Comparison of ENCODE assay signal across 21 cellular contexts in the genomic region with DNA sequence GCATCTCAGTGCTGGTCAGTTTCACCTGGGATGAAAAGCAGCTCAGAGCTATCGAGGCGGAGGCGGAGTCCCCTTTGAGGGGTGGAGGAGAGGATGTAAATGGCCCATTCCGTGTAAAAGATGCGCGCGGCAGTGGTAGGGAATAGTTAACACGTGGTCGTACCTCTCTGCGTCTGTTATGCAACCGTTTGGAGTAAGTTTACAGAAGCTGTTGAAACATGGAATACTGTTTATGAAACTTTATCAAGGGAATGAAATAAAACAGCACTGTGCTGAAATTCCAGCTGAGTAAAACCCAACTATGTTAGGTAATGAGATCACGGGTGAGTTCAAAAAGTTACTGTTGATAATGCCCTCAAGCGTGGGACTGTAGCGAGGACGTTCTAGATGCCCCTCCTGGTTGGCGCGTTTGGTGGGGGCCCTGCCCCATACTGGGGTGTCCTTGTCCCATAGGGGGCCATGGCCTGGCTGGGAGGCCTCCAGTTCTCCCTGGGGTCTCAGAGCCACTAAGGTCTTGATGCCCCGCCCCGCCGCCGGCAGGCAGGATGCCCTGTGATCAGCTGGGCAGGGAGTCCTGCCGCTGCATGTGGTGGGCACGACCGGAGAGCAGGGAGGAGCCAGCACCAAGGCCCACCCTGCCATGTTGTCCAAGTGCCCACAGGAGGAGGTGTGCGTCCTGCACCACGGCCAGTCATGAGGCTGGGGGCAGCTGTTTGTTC.
DNase-seq lines count a peak whose midpoint lies in the region; ATAC-seq and TF ChIP-seq lines count a peak whose summit lies in the region.
"Had no signal": no experiment of that assay in that cellular context is flagged by ENCODE, and none has a peak within 500 bp of the region (broad histone marks: within the 10 kb centered on the region; RNA-seq: fewer than 3 reads in every experiment).

No MANE protein-coding gene starts in this region.

- H3K27ac ChIP-seq in AG04450 (ENCODE audit: low read depth, low read length) (peak overlapping the region; percentile 47), rectal smooth muscle tissue (ENCODE audit: low read depth, low read length) (peak overlapping the region; percentile 91)
- H3K27ac ChIP-seq: BLaER1 treated with 17β-estradiol and CSF1 and Interleukin-3, amounts not matched to agents 10 nM and 100 nM had no signal

- POLR2A ChIA-PET in AG04450 (lab: Yijun Ruan, JAX) = interaction anchor here (0.8 kb wide), 1 partner anchor 61 kb away, joined by 4 read pairs; no protein-coding TSS in a partner anchor

- peaks cover 6% of the 10 kb centered on the region; the same call in 1 of the 2 replicates for H3K9me3 ChIP-seq in AG04450 (ENCODE audit: control insufficient read depth, insufficient read depth, low read length)
- H3K9me3 ChIP-seq: upper lobe of left lung had no signal

- no peak overlapping the region for H3K9ac ChIP-seq in rectal smooth muscle tissue (ENCODE audit: low read length)
- H3K9ac ChIP-seq: BLaER1 treated with 17β-estradiol and CSF1 and Interleukin-3, amounts not matched to agents 10 nM and 100 nM had no signal

- TF ChIP-seq CTCF in AG04450 (IDR thresholded peaks at IDR 0.05; ENCODE audit: low read depth, low read length) = no peak
- TF ChIP-seq CTCF in choroid plexus epithelial cell (conservative IDR thresholded peaks at IDR 0.05; ENCODE audit: low read depth, low read length) = no peak

- H3K4me3 ChIP-seq in AG04450 (ENCODE audit: low read depth, low read length) = no peak overlapping the region
- no peak overlapping the region for H3K4me3 ChIP-seq in choroid plexus epithelial cell (ENCODE audit: low read depth, low read length)
- H3K4me3 ChIP-seq in rectal smooth muscle tissue (ENCODE audit: low read length) = peak overlapping the region; percentile 7
- H3K4me3 ChIP-seq: BLaER1 treated with 17β-estradiol and CSF1 and Interleukin-3, amounts not matched to agents 10 nM and 100 nM; skin epidermis; upper lobe of left lung had no signal

- intact Hi-C loops in left ventricle myocardium superior (cut with micrococcal nuclease) = no loop called here

- H3K36me3 ChIP-seq in rectal smooth muscle tissue (ENCODE audit: control insufficient read depth, insufficient read depth, low read length) = peaks cover 5% of the 10 kb centered on the region
- H3K36me3 ChIP-seq: upper lobe of left lung had no signal

- DNase-seq in AG04450 (ENCODE audit: low read depth, low spot score) (no peak), choroid plexus epithelial cell (ENCODE audit: low read depth) (peak; percentile 28), left ventricle myocardium superior (no peak), activated gamma-delta T cell (lab: John Stamatoyannopoulos, UW) (no peak), SW 1271 (lab: John Stamatoyannopoulos, UW) (no peak)
- no peak for DNase-seq in stimulated activated CD4-positive, alpha-beta T cell treated with anti-CD3 and anti-CD28 coated beads, Interleukin-2, amount 100 ng/mL, for 24 hours
- DNase-seq: activated CD4-positive, alpha-beta T cell treated with anti-CD3 and anti-CD28 coated beads for 36 hours; Calu3; foreskin fibroblast; kidney; NCI-H1417; NCI-H526; stimulated activated CD4-positive, alpha-beta T cell treated with anti-CD3 and anti-CD28 coated beads, Interleukin-2, amount 100 ng/mL, for 48 hours; stimulated activated naive CD8-positive, alpha-beta T cell treated with anti-CD3 and anti-CD28 coated beads, Interleukin-15, Interleukin-2, amounts not matched to agents 100 U/mL and 50 U/mL, for 24 hours had no signal

- H3K4me1 ChIP-seq in rectal smooth muscle tissue (ENCODE audit: control insufficient read depth, insufficient read depth, low read length) = peaks cover 60% of the 10 kb centered on the region

- H3K27me3 ChIP-seq in AG04450 (ENCODE audit: control insufficient read depth, insufficient read depth, low read length) = no peaks in the 10 kb centered on the region
- H3K27me3 ChIP-seq in rectal smooth muscle tissue (ENCODE audit: control insufficient read depth, insufficient read depth, low read length) = no peaks in the 10 kb centered on the region
- H3K27me3 ChIP-seq: upper lobe of left lung had no signal

- CTCF ChIA-PET in AG04450 (lab: Charles Lee) = interaction anchor here (1.0 to 1.4 kb wide), 2 partner anchors 41 to 43 kb away, joined by 4 to 5 read pairs; no protein-coding TSS in a partner anchor

- ATAC-seq in left ventricle myocardium superior (peak; percentile 17), HG03432 (IDR thresholded peaks at IDR 0.05; ENCODE audit: unreplicated experiment) (no peak)
- ATAC-seq: activated CD4-positive, alpha-beta T cell treated with anti-CD3 and anti-CD28 coated beads for 36 hours; HCT116; natural killer cell treated with Interleukin-12 subunit alpha and Interleukin-12 subunit beta and Interleukin-15 and Interleukin-18, amount 100 ng/mL, for 72 hours; stimulated activated naive CD8-positive, alpha-beta T cell treated with anti-CD3 and anti-CD28 coated beads, Interleukin-15, Interleukin-2, amounts not matched to agents 100 U/mL and 50 U/mL, for 24 hours had no signal
